ENCODE assay signal across 1 cellular context in genomic region chr11:72813740-72814138, GRCh38.
TF ChIP-seq lines count a peak whose summit lies in the region.

No MANE protein-coding gene starts in this region.

TF ChIP-seq in A549, 52 proteins besides CTCF, POLR2A, EP300 and RAD21 (continued from another document):
- TF ChIP-seq, protein P1, sequence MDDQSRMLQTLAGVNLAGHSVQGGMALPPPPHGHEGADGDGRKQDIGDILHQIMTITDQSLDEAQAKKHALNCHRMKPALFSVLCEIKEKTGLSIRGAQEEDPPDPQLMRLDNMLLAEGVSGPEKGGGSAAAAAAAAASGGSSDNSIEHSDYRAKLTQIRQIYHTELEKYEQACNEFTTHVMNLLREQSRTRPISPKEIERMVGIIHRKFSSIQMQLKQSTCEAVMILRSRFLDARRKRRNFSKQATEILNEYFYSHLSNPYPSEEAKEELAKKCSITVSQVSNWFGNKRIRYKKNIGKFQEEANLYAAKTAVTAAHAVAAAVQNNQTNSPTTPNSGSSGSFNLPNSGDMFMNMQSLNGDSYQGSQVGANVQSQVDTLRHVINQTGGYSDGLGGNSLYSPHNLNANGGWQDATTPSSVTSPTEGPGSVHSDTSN (IDR thresholded peaks at IDR 0.05) = 0 out of 2 replicates have a peak, but pooled peaks have one; percentile 8
- TF ChIP-seq EHMT2 (IDR thresholded peaks at IDR 0.05; ENCODE audit: low read depth) (no peak), CBX8 (IDR thresholded peaks at IDR 0.05) (no peak), NR3C1 (IDR thresholded peaks at IDR 0.05) (no peak), E2F6 (IDR thresholded peaks at IDR 0.05; ENCODE audit: borderline replicate concordance, low read depth) (peak; percentile 86; the same call in 1 of the 2 replicates), HOXB13 (CRISPR knock-in tag; IDR thresholded peaks at IDR 0.05; ENCODE audit: low read depth) (peak; percentile 73), REST (IDR thresholded peaks at IDR 0.05) (0 out of 2 replicates have a peak, but pooled peaks have one; percentile 19), RFX5 (IDR thresholded peaks at IDR 0.05) (no peak), KDM5A (IDR thresholded peaks at IDR 0.05) (no peak), CBX2 (IDR thresholded peaks at IDR 0.05; ENCODE audit: borderline replicate concordance, low read depth) (no peak), ZC3H11A (IDR thresholded peaks at IDR 0.05) (no peak), MAFK (IDR thresholded peaks at IDR 0.05; ENCODE audit: partially characterized antibody) (no peak), HEYL (CRISPR knock-in tag; IDR thresholded peaks at IDR 0.05) (0 out of 2 replicates have a peak, but pooled peaks have one; percentile 63), RNF2 (IDR thresholded peaks at IDR 0.05; ENCODE audit: borderline replicate concordance, low read depth) (0 out of 2 replicates have a peak, but pooled peaks have one; percentile 53), CHD4 (IDR thresholded peaks at IDR 0.05; ENCODE audit: borderline replicate concordance) (no peak), SMC3 (IDR thresholded peaks at IDR 0.05) (no peak), BHLHE40 (IDR thresholded peaks at IDR 0.05; ENCODE audit: low read depth, low read length) (0 out of 2 replicates have a peak, but pooled peaks have one; percentile 33), CHD2 (IDR thresholded peaks at IDR 0.05; ENCODE audit: low read length, partially characterized antibody) (no peak), HDAC2 (IDR thresholded peaks at IDR 0.05) (0 out of 2 replicates have a peak, but pooled peaks have one; percentile 43), MYC (IDR thresholded peaks at IDR 0.05; ENCODE audit: borderline replicate concordance, low read length) (no peak), PHF8 (IDR thresholded peaks at IDR 0.05; ENCODE audit: borderline replicate concordance, low read depth) (peak; percentile 90), ESRRA (IDR thresholded peaks at IDR 0.05; ENCODE audit: borderline replicate concordance, low read length) (no peak), SREBF2 (IDR thresholded peaks at IDR 0.05) (no peak), TP53 (CRISPR knock-in tag; IDR thresholded peaks at IDR 0.05) (no peak; the same call in 1 of the 2 replicates), HOXA7 (CRISPR knock-in tag; IDR thresholded peaks at IDR 0.05) (no peak), ZFP36 (IDR thresholded peaks at IDR 0.05; ENCODE audit: borderline replicate concordance, partially characterized antibody) (no peak), FOXS1 (CRISPR knock-in tag; IDR thresholded peaks at IDR 0.05) (no peak; the same call in 1 of the 2 replicates), RCOR1 (IDR thresholded peaks at IDR 0.05; ENCODE audit: low read depth, low read length) (no peak), EHF (CRISPR knock-in tag; IDR thresholded peaks at IDR 0.05) (peak; percentile 80; the same call in 1 of the 2 replicates), JUN (IDR thresholded peaks at IDR 0.05) (no peak; a peak in 2 of 5 replicates)
- TF ChIP-seq, protein P2, sequence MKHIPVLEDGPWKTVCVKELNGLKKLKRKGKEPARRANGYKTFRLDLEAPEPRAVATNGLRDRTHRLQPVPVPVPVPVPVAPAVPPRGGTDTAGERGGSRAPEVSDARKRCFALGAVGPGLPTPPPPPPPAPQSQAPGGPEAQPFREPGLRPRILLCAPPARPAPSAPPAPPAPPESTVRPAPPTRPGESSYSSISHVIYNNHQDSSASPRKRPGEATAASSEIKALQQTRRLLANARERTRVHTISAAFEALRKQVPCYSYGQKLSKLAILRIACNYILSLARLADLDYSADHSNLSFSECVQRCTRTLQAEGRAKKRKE (CRISPR knock-in tag; IDR thresholded peaks at IDR 0.05; ENCODE audit: low read depth) = 0 out of 2 replicates have a peak, but pooled peaks have one; percentile 52
- TF ChIP-seq, protein P3, sequence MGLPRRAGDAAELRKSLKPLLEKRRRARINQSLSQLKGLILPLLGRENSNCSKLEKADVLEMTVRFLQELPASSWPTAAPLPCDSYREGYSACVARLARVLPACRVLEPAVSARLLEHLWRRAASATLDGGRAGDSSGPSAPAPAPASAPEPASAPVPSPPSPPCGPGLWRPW (IDR thresholded peaks at IDR 0.05) = no peak
